ENCODE assay signal across 8 cellular contexts in the genomic region with DNA sequence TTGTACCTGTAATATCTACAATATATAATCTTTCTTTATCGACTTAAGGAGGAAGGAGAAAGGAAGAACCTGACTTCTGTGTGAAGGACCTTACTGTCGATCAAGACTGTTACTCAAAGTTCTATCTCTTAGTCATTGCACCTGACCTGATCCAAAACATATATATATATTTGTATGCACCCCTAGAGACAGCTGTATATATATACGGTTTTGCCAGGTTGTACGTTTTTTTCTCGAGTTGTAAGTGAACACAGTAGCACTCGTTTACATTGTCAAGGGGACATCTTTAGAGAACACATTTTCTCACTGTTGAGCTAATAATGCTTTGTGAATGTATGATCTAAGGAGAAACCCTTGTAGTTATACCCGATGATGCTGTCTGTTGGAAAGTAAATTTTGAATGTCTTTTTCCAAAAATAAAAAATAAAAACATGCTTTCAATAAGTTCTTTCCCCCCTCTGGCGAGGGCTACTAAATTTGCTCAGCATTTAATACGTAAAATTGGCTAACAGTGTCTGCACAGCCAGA. TPM values are rescaled to one million over a fixed set of nuclear protein-coding genes. Genes with fewer than 3 reads are reported as not detected.
DNase-seq lines count a peak whose midpoint lies in the region; ATAC-seq and TF ChIP-seq lines count a peak whose summit lies in the region.

No MANE protein-coding gene starts in this region.

- H3K36me3 ChIP-seq in BE2C (peaks cover 14% of the 10 kb centered on the region; the same call in 1 of the 2 replicates), iPS-20b (ENCODE audit: insufficient read depth, low read depth, low read length) (peaks cover 39% of the 10 kb centered on the region)

- H3K27ac Mint-ChIP-seq in activated B cell treated with CpG ODN at 0.5 μM for 24 hours = peak overlapping the region; percentile 95

- H3K27me3 ChIP-seq in BE2C (no peaks in the 10 kb centered on the region), iPS-20b (ENCODE audit: insufficient read depth, low read length) (no peaks in the 10 kb centered on the region)

- H3K9me3 Mint-ChIP-seq in activated B cell treated with CpG ODN at 0.5 μM for 24 hours = no peaks in the 10 kb centered on the region

- H3K4me3 ChIP-seq in BE2C (ENCODE audit: low read depth, low read length) (peak overlapping the region; percentile 92), HFF-Myc (replicated peaks; ENCODE audit: low read depth, low read length) (peak overlapping the region; percentile 68), iPS-20b (ENCODE audit: low read length) (peak overlapping the region; percentile 97)

- TF ChIP-seq CTCF in BE2C (IDR thresholded peaks at IDR 0.05; ENCODE audit: low read depth, low read length) = no peak
- no peak for TF ChIP-seq CTCF in HFF-Myc (IDR thresholded peaks at IDR 0.05; ENCODE audit: low read depth, low read length, missing control alignments)
- no peak for TF ChIP-seq CTCF in activated B cell treated with CpG ODN at 0.5 μM for 24 hours (IDR thresholded peaks at IDR 0.05)
- TF ChIP-seq CTCF in GM20000 (IDR thresholded peaks at IDR 0.05; ENCODE audit: extremely low read depth, missing control alignments) = no peak

- H3K27ac ChIP-seq in iPS-20b (ENCODE audit: low read length) (peak overlapping the region; percentile 10), temporal lobe (ENCODE audit: low read depth, low read length) (peak overlapping the region; percentile 54)

- peak; percentile 1 for ATAC-seq in activated B cell treated with CpG ODN at 0.5 μM for 24 hours (ENCODE audit: low read depth)
- ATAC-seq in HG02852 (IDR thresholded peaks at IDR 0.05; ENCODE audit: unreplicated experiment) = no peak

- CTCF ChIA-PET in activated B cell treated with CpG ODN at 0.5 μM for 24 hours (lab: Charles Lee) = interaction anchor here (1.1 to 1.5 kb wide), 3 partner anchors 9 to 85 kb away, joined by 3 to 4 read pairs (median 3); a partner anchor contains a TSS

- POLR2A ChIA-PET in activated B cell treated with CpG ODN at 0.5 μM for 24 hours (lab: Charles Lee) = interaction anchor here (0.6 to 2.9 kb wide), 9 partner anchors 18 to 1477 kb away, joined by 3 to 62 read pairs (median 3); a partner anchor contains a TSS

- H3K4me1 ChIP-seq in BE2C (no peaks in the 10 kb centered on the region; the same call in 1 of the 2 replicates), iPS-20b (ENCODE audit: insufficient read depth, low read length) (peaks cover 3% of the 10 kb centered on the region; the same call in 1 of the 2 replicates)

- intact Hi-C loops in activated B cell treated with CpG ODN at 0.5 μM for 24 hours (cut with micrococcal nuclease) = loop anchor here (5.0 kb wide), 2 partner anchors 508 to 1478 kb away; a partner anchor contains a TSS

- no peaks in the 10 kb centered on the region for H3K27me3 Mint-ChIP-seq in activated B cell treated with CpG ODN at 0.5 μM for 24 hours

- H3K4me3 Mint-ChIP-seq in activated B cell treated with CpG ODN at 0.5 μM for 24 hours = peak overlapping the region; percentile 98

- H3K9me3 ChIP-seq in BE2C (no peaks in the 10 kb centered on the region), iPS-20b (ENCODE audit: insufficient read depth, low read depth, low read length) (no peaks in the 10 kb centered on the region)

- peaks cover 50% of the 10 kb centered on the region for H3K4me1 Mint-ChIP-seq in activated B cell treated with CpG ODN at 0.5 μM for 24 hours

- H3K9ac ChIP-seq in iPS-20b (ENCODE audit: low read depth, low read length) = peak overlapping the region; percentile 90; the same call in 1 of the 2 replicates

- no peak for DNase-seq in BE2C
- no peak for DNase-seq in HFF-Myc (ENCODE audit: extremely low read depth, low read depth)
- DNase-seq in activated B cell treated with CpG ODN at 0.5 μM for 24 hours = no peak
- no peak for DNase-seq in dermis blood vessel endothelial cell
- no peak for DNase-seq in GM20000 (ENCODE audit: low spot score)

- peaks cover 34% of the 10 kb centered on the region for H3K36me3 Mint-ChIP-seq in activated B cell treated with CpG ODN at 0.5 μM for 24 hours (ENCODE audit: low read depth)

RNA-seq across cellular contexts. Expression of a gene that starts 0.5 kb away (rescaled TPM):
- 9.1 TPM for polyA plus RNA-seq in BE2C (2012; ENCODE audit: insufficient read depth, insufficient read length, low read depth)
- total RNA-seq in activated B cell treated with CpG ODN at 0.5 μM for 24 hours (7.8 and 9.5 TPM in 2 replicates), temporal lobe (5.7 TPM), dermis blood vessel endothelial cell (4.6 and 14.0 TPM in 2 replicates)

RNA-seq across cellular contexts. Expression of a gene that starts 58.7 kb away (rescaled TPM):
- polyA plus RNA-seq in BE2C (2012; ENCODE audit: insufficient read depth, insufficient read length, low read depth) = 38.8 TPM
- total RNA-seq in activated B cell treated with CpG ODN at 0.5 μM for 24 hours (75.0 and 90.8 TPM in 2 replicates), temporal lobe (49.4 TPM), dermis blood vessel endothelial cell (56.5 and 75.8 TPM in 2 replicates)
